Comparison of ENCODE assay signal across 8 cellular contexts in genomic region chr9:68779558-68780376, GRCh38.
DNase-seq lines count a peak whose midpoint lies in the region; ATAC-seq and TF ChIP-seq lines count a peak whose summit lies in the region.

No MANE protein-coding gene starts in this region.

- no peaks in the 10 kb centered on the region for H3K9me3 ChIP-seq in esophagus squamous epithelium

- no peak for TF ChIP-seq RAD21 in Ishikawa (IDR thresholded peaks at IDR 0.05; ENCODE audit: low read depth)

- peaks cover 9 to 91% (median 39%) of the 10 kb centered on the region in 3 donors for H3K4me1 ChIP-seq in esophagus squamous epithelium

- H3K4me3 Mint-ChIP-seq in activated T-cell treated with anti-CD3 and anti-CD28 coated beads, Interleukin-2, amount 50 U/mL, for 24 hours = no peak overlapping the region

- no peaks in the 10 kb centered on the region for H3K27me3 ChIP-seq in esophagus squamous epithelium

- TF ChIP-seq EP300 in Ishikawa (IDR thresholded peaks at IDR 0.05; ENCODE audit: borderline replicate concordance) = 0 out of 2 replicates have a peak, but pooled peaks have one; percentile 30

- intact Hi-C loops in esophagus squamous epithelium (cut with DNase I) = no loop called here

- H3K36me3 ChIP-seq in esophagus squamous epithelium = no peaks in the 10 kb centered on the region

- peak in 3 of 4 donors; percentile 81 to 91 (median 90) for TF ChIP-seq POLR2A in esophagus squamous epithelium (IDR thresholded peaks at IDR 0.05)

- WGBS in esophagus squamous epithelium, 2 donors = 2 to 4% methylated on average over 9 to 12 of the region's 65 CpGs

- peak; percentile 11 to 65 (median 20) for TF ChIP-seq CTCF in esophagus squamous epithelium (IDR thresholded peaks at IDR 0.05)

- no peaks in the 10 kb centered on the region for H3K9me3 Mint-ChIP-seq in activated T-cell treated with anti-CD3 and anti-CD28 coated beads, Interleukin-2, amount 50 U/mL, for 24 hours

- no peaks in the 10 kb centered on the region for H3K27me3 Mint-ChIP-seq in activated T-cell treated with anti-CD3 and anti-CD28 coated beads, Interleukin-2, amount 50 U/mL, for 24 hours

- peak overlapping the region; percentile 92 to 95 (median 92) for H3K27ac ChIP-seq in esophagus squamous epithelium

- peaks cover 5% of the 10 kb centered on the region for H3K36me3 Mint-ChIP-seq in activated T-cell treated with anti-CD3 and anti-CD28 coated beads, Interleukin-2, amount 50 U/mL, for 24 hours (ENCODE audit: low read depth)

- DNase-seq in DMS53 treated with DMSO at 0.1 percent for 48 hours (lab: John Stamatoyannopoulos, UW; ENCODE audit: unreplicated experiment) (peak; percentile 77), OCI-M1 (lab: John Stamatoyannopoulos, UW) (peak; percentile 97), esophagus squamous epithelium (lab: John Stamatoyannopoulos, UW) (peak; percentile 70), myocyte (ENCODE audit: low read depth) (peak; percentile 95)
- DNase-seq in activated T-cell treated with anti-CD3 and anti-CD28 coated beads, Interleukin-2, amount 50 U/mL, for 24 hours = peak; percentile 97
- DNase-seq in stimulated activated CD8-positive, alpha-beta memory T cell treated with anti-CD3 and anti-CD28 coated beads, Interleukin-7, amount 100 ng/mL, for 4 hours (ENCODE audit: low read depth in 2 of 2) = peak; percentile 86 to 88

- peak overlapping the region; percentile 68 to 87 (median 73) for H3K4me3 ChIP-seq in esophagus squamous epithelium

- H3K27ac Mint-ChIP-seq in activated T-cell treated with anti-CD3 and anti-CD28 coated beads, Interleukin-2, amount 50 U/mL, for 24 hours = no peak overlapping the region

- H3K4me1 Mint-ChIP-seq in activated T-cell treated with anti-CD3 and anti-CD28 coated beads, Interleukin-2, amount 50 U/mL, for 24 hours (ENCODE audit: low read depth) = peaks cover 8% of the 10 kb centered on the region

- peak; percentile 80 for ATAC-seq in GM21576 (IDR thresholded peaks at IDR 0.05; ENCODE audit: unreplicated experiment)

TF ChIP-seq in Ishikawa, 13 proteins besides CTCF, POLR2A, EP300 and RAD21:
- TF ChIP-seq FOXM1 (IDR thresholded peaks at IDR 0.05; ENCODE audit: borderline replicate concordance, low read depth) (no peak), TAF1 (IDR thresholded peaks at IDR 0.05; ENCODE audit: low read depth) (peak; percentile 56), NFIC (IDR thresholded peaks at IDR 0.05) (no peak), CEBPB (IDR thresholded peaks at IDR 0.05) (no peak), YY1 (IDR thresholded peaks at IDR 0.05; ENCODE audit: low read depth) (0 out of 2 replicates have a peak, but pooled peaks have one; percentile 9), ZBTB7A (IDR thresholded peaks at IDR 0.05; ENCODE audit: low read depth) (no peak; the same call in 1 of the 2 replicates), USF1 (IDR thresholded peaks at IDR 0.05) (no peak), EGR1 (IDR thresholded peaks at IDR 0.05) (peak; percentile 39; the same call in 1 of the 2 replicates), CREB1 (IDR thresholded peaks at IDR 0.05; ENCODE audit: low read depth) (peak; percentile 95)

Comparison
In these comparisons a context has a peak if more than half of its experiments do, and no peak if none do; other contexts are left out.
1. Peak in every context shown above with its lines: DNase-seq, ATAC-seq, H3K4me3 ChIP-seq and H3K27ac ChIP-seq.